ENCODE assay signal across 27 cellular contexts in the genomic region with DNA sequence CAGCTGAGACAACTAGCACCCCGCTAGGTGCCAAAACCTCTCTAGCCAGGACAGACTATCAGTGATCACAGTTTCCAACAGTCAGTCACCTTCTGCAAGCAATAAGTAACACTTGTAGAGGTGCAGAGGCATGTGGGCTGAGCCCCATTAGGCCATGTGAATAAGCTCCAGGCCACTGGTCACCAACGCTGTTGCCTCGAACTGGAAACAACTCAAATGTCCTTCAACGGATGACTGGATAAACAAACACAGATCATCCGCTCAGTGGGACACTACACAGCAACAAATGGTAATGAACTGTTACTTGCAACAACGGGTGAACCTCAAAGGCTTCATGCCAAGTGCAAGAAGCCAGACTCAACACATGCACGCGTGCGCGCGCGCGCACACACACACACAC. TPM values are rescaled to one million over a fixed set of nuclear protein-coding genes. Genes with fewer than 3 reads are reported as not detected.
DNase-seq lines count a peak whose midpoint lies in the region; ATAC-seq, FAIRE-seq and TF ChIP-seq lines count a peak whose summit lies in the region.
"Had no signal": no experiment of that assay in that cellular context is flagged by ENCODE, and none has a peak within 500 bp of the region (broad histone marks: within the 10 kb centered on the region; RNA-seq: fewer than 3 reads in every experiment).

No MANE protein-coding gene starts in this region.

- BruUV-seq in HepG2 (replicated peaks; lab: Mats Ljungman, UMichigan), result no TSS peak

- in situ Hi-C loops in HepG2 (cut with HindIII; ENCODE audit: extremely low pct_ligation_motif_present, low pct_unique_long_range_greater_than_20kb), result loop anchor here (5.0 kb wide), 1 partner anchor 51 kb away; no protein-coding TSS in a partner anchor

- H3K27me3 ChIP-seq in HepG2 (ENCODE audit: control insufficient read depth in 1 of 2, insufficient read depth in 2 of 2, low read length in 2 of 2) (no peaks in the 10 kb centered on the region; a peak in 1 of 5 replicates), right lobe of liver (no peaks in the 10 kb centered on the region), testis (no peaks in the 10 kb centered on the region)
- H3K27me3 ChIP-seq: esophagus muscularis mucosa, vagina had no signal

- CTCF ChIA-PET in HepG2 (lab: Yijun Ruan, JAX; ENCODE audit: low intra/inter-chr PET ratio, low total read pairs), result no interaction called here

- TF ChIP-seq CTCF in HepG2 (CRISPR knock-in tag; IDR thresholded peaks at IDR 0.05), result no peak
- TF ChIP-seq CTCF in right lobe of liver (IDR thresholded peaks at IDR 0.05), result no peak
- no peak for TF ChIP-seq CTCF in testis (IDR thresholded peaks at IDR 0.05)

- no peak for ATAC-seq in HepG2
- no peak for ATAC-seq in right lobe of liver
- no peak for ATAC-seq in HG03025 (IDR thresholded peaks at IDR 0.05; ENCODE audit: low FRiP score, unreplicated experiment)

- H3K9ac ChIP-seq in HepG2 (ENCODE audit: insufficient read depth, low read depth, low read length), result no peak overlapping the region

- TF ChIP-seq RAD21 in HepG2 (CRISPR knock-in tag; IDR thresholded peaks at IDR 0.05), result no peak

- no peak overlapping the region for H2AFZ ChIP-seq in HepG2 (ENCODE audit: low read length)

- intact Hi-C loops in HepG2 (cut with micrococcal nuclease; ENCODE audit: unreplicated experiment) (no loop called here), right lobe of liver (cut with DNase I) (loop anchor here in 1 of 2 donors (10.0 kb wide), 1 partner anchor 49 kb away; no protein-coding TSS in a partner anchor), testis (cut with DNase I; ENCODE audit: low total_unique reads) (loop anchor here (10.0 kb wide), 1 partner anchor 49 kb away; no protein-coding TSS in a partner anchor)

- TF ChIP-seq POLR2A in HepG2 (IDR thresholded peaks at IDR 0.05; ENCODE audit: insufficient read depth in 1 of 2, low read depth in 2 of 2, low read length in 2 of 2) (no peak), right lobe of liver (IDR thresholded peaks at IDR 0.05) (no peak), testis (IDR thresholded peaks at IDR 0.05) (no peak)

- no peak overlapping the region for H3K4me2 ChIP-seq in HepG2 (ENCODE audit: low read depth, low read length)
- H3K4me2 ChIP-seq: smooth muscle cell had no signal

- DNase-seq in HepG2 (ENCODE audit: low spot score) (no peak), right lobe of liver (no peak), astrocyte of the hippocampus (ENCODE audit: low read depth, low spot score) (peak; percentile 34), iris pigment epithelial cell (ENCODE audit: low read depth) (peak; percentile 18), testis (no peak), frontal cortex (ENCODE audit: low spot score in 2 of 2) (no peak), germinal center (ENCODE audit: low spot score) (no peak)
- DNase-seq: activated CD4-positive, alpha-beta T cell treated with anti-CD3 and anti-CD28 coated beads, Interleukin-2, amount 10 ng/mL, durations not matched to agents 24 days and 14 days; activated effector memory CD4-positive, alpha-beta T cell treated with Interleukin-2 at 50 U/mL for 16 hours; CD4-positive, alpha-beta memory T cell; effector CD4-positive, alpha-beta T cell; head of caudate nucleus; islet precursor cell; Karpas-422; natural killer cell; NCI-H1048; NCI-H524 treated with DMSO at 0.1 percent for 48 hours; SIG-M5; stimulated activated CD4-positive, alpha-beta T cell treated with anti-CD3 and anti-CD28 coated beads, Interleukin-4, amount 100 ng/mL, for 4 hours; T-helper 1 cell had no signal

- no peaks in the 10 kb centered on the region for H4K20me1 ChIP-seq in HepG2 (ENCODE audit: insufficient read depth, low read length)

- TF ChIP-seq EP300 in HepG2 (IDR thresholded peaks at IDR 0.05; ENCODE audit: low read depth in 2 of 2, low read length in 2 of 2), result no peak
- TF ChIP-seq EP300 in HepG2 (CRISPR knock-in tag; IDR thresholded peaks at IDR 0.05; ENCODE audit: borderline replicate concordance), result no peak

- H3K36me3 ChIP-seq in HepG2 (replicated peaks in 1 of 2; ENCODE audit: control insufficient read depth in 1 of 2, insufficient read depth in 2 of 2, low read length in 2 of 2), result peaks cover 17 to 65% of the 10 kb centered on the region in 2 experiments
- H3K36me3 ChIP-seq in right lobe of liver, result peaks cover 0 to 68% (median 13%) of the 10 kb centered on the region in 4 donors
- no peaks in the 10 kb centered on the region for H3K36me3 ChIP-seq in testis (ENCODE audit: low read depth, missing control alignments)

- no peak overlapping the region for H3K27ac ChIP-seq in HepG2 (ENCODE audit: extremely low read length, insufficient read depth, low read length)
- H3K27ac ChIP-seq in right lobe of liver, result no peak overlapping the region
- no peak overlapping the region for H3K27ac ChIP-seq in testis
- H3K27ac ChIP-seq: esophagus muscularis mucosa, vagina had no signal

- H3K4me3 ChIP-seq in HepG2 (replicated peaks in 1 of 3; ENCODE audit: insufficient read depth in 1 of 3, low read depth in 2 of 3, low read length in 3 of 3), result no peak overlapping the region
- H3K4me3 ChIP-seq in right lobe of liver, result no peak overlapping the region
- no peak overlapping the region for H3K4me3 ChIP-seq in testis
- H3K4me3 ChIP-seq: esophagus muscularis mucosa, smooth muscle cell, vagina had no signal

- H3K9me3 ChIP-seq in HepG2 (ENCODE audit: low read length) (no peaks in the 10 kb centered on the region), right lobe of liver (no peaks in the 10 kb centered on the region), testis (no peaks in the 10 kb centered on the region)
- H3K9me3 ChIP-seq: esophagus muscularis mucosa, vagina had no signal

- peaks cover 5% of the 10 kb centered on the region for H3K79me2 ChIP-seq in HepG2 (ENCODE audit: insufficient read depth, low read length)

- FAIRE-seq in HepG2 (lab: Jason Lieb, UNC), result no peak
- FAIRE-seq in frontal cortex (lab: Jason Lieb, UNC), result no peak

- H3K4me1 ChIP-seq in HepG2 (ENCODE audit: insufficient read depth, low read length) (peaks cover 7% of the 10 kb centered on the region), right lobe of liver (peaks cover 0 to 6% (median 3%) of the 10 kb centered on the region in 4 donors), testis (peaks cover 4% of the 10 kb centered on the region)

- WGBS in HepG2 (ENCODE audit: low lambda C conversion rate), result 84% methylated on average over 12 of the region's 13 CpGs
- 57% methylated on average over 12 of the region's 13 CpGs for WGBS in right lobe of liver (ENCODE audit: insufficient coverage, low coverage, low lambda C conversion rate, missing lambda C conversion rate)
- 76 to 86% methylated on average over 13 of the region's 13 CpGs for WGBS in testis, 2 donors

- POLR2A ChIA-PET in HepG2 (lab: Yijun Ruan, JAX), result interaction anchor here (0.8 to 1.5 kb wide), 2 partner anchors 20 to 37 kb away, joined by 3 read pairs; partner anchors contain the start of gene ZC3H4

RNA-seq across cellular contexts. Expression of gene TMEM160, which starts 27.5 kb away (rescaled TPM):
- 18.0 and 26.7 TPM in 2 replicates for total RNA-seq in HepG2 (2016; rRNA removed; fragmentation: Illumina TruSeq; extraction: Trizol)
- total RNA-seq in HepG2 (2016; cell fraction: cytosol; rRNA removed; fragmentation: Illumina TruSeq; extraction: Trizol; ENCODE audit: low read depth), result 44.8 and 45.5 TPM in 2 replicates
- 18.4 and 20.4 TPM in 2 replicates for total RNA-seq in HepG2 (2016; cell fraction: insoluble cytoplasmic fraction; rRNA removed; fragmentation: Illumina TruSeq; extraction: Trizol)
- total RNA-seq in HepG2 (2016; cell fraction: membrane; rRNA removed; fragmentation: Illumina TruSeq; extraction: Trizol), result 36.3 and 50.1 TPM in 2 replicates
- 6.1 and 8.2 TPM in 2 replicates for total RNA-seq in HepG2 (2016; cell fraction: nucleus; rRNA removed; fragmentation: Illumina TruSeq; extraction: Trizol)
- 5.2 and 7.0 TPM in 2 replicates for polyA plus RNA-seq in HepG2 (2011; rRNA removed)
- 9.2 and 27.5 TPM in 2 replicates for polyA plus RNA-seq in HepG2 (2011; cell fraction: cytosol; rRNA removed)
- 8.8 and 9.4 TPM in 2 replicates for polyA plus RNA-seq in HepG2 (2011; cell fraction: nucleus; rRNA removed)
- polyA plus RNA-seq in HepG2 (2012), result 2.5 and 4.4 TPM in 2 replicates
- 46.7 and 50.4 TPM in 2 replicates for polyA plus RNA-seq in HepG2 (2016; cell fraction: cytosol; fragmentation: Illumina TruSeq; extraction: Trizol; ENCODE audit: low read depth)
- 13.9 and 21.8 TPM in 2 replicates for polyA plus RNA-seq in HepG2 (2016; cell fraction: insoluble cytoplasmic fraction; fragmentation: Illumina TruSeq; extraction: Trizol; ENCODE audit: low read depth)
- 29.2 and 30.8 TPM in 2 replicates for polyA plus RNA-seq in HepG2 (2016; cell fraction: membrane; fragmentation: Illumina TruSeq; extraction: Trizol; ENCODE audit: low read depth)
- polyA plus RNA-seq in HepG2 (2016; cell fraction: nucleus; fragmentation: Illumina TruSeq; extraction: Trizol; ENCODE audit: insufficient read depth, low read depth), result 13.4 and 18.2 TPM in 2 replicates
- 9.5 and 9.9 TPM in 2 replicates for polyA minus RNA-seq in HepG2 (2011; rRNA and poly(A)+ RNA removed; ENCODE audit: low replicate concordance)
- 3.5 and 4.8 TPM in 2 replicates for polyA minus RNA-seq in HepG2 (2011; cell fraction: cytosol; rRNA and poly(A)+ RNA removed)
- polyA minus RNA-seq in HepG2 (2011; cell fraction: nucleus; rRNA and poly(A)+ RNA removed), result 1.1 and 2.2 TPM in 2 replicates
- total RNA-seq in right lobe of liver, result 10 to 100 TPM; 12.3 to 37.0 (median 17.2) TPM
- total RNA-seq in testis, result 10 to 100 TPM; 28.1 to 28.7 TPM
- 7.1 TPM for polyA plus RNA-seq in testis (ENCODE audit: insufficient read depth, low read depth, low replicate concordance)
- 26.1 TPM for total RNA-seq in frontal cortex

RNA-seq across cellular contexts. Expression of gene ZC3H4, which starts 37.6 kb away (rescaled TPM):
- total RNA-seq in HepG2 (2016; rRNA removed; fragmentation: Illumina TruSeq; extraction: Trizol) (10.7 and 11.2 TPM in 2 replicates), right lobe of liver (10 to 100 TPM in 4 of 6 experiments, 1 to 10 TPM in 2; 8.3 to 19.1 (median 15.1) TPM), testis (10 to 100 TPM; 45.2 to 47.3 TPM), frontal cortex (11.4 TPM)
- 1.5 and 1.6 TPM in 2 replicates for total RNA-seq in HepG2 (2016; cell fraction: cytosol; rRNA removed; fragmentation: Illumina TruSeq; extraction: Trizol; ENCODE audit: low read depth)
- 9.3 and 12.3 TPM in 2 replicates for total RNA-seq in HepG2 (2016; cell fraction: insoluble cytoplasmic fraction; rRNA removed; fragmentation: Illumina TruSeq; extraction: Trizol)
- 5.3 and 5.7 TPM in 2 replicates for total RNA-seq in HepG2 (2016; cell fraction: membrane; rRNA removed; fragmentation: Illumina TruSeq; extraction: Trizol)
- total RNA-seq in HepG2 (2016; cell fraction: nucleus; rRNA removed; fragmentation: Illumina TruSeq; extraction: Trizol), result 13.6 and 15.3 TPM in 2 replicates
- polyA plus RNA-seq in HepG2 (2011; rRNA removed) (1.8 and 2.7 TPM in 2 replicates), testis (ENCODE audit: insufficient read depth, low read depth, low replicate concordance) (25.4 TPM)
- polyA plus RNA-seq in HepG2 (2011; cell fraction: cytosol; rRNA removed), result 1.0 and 1.3 TPM in 2 replicates
- polyA plus RNA-seq in HepG2 (2011; cell fraction: nucleus; rRNA removed), result 6.8 and 8.8 TPM in 2 replicates
- polyA plus RNA-seq in HepG2 (2012), result 9.4 and 14.6 TPM in 2 replicates
- polyA plus RNA-seq in HepG2 (2016; cell fraction: cytosol; fragmentation: Illumina TruSeq; extraction: Trizol; ENCODE audit: low read depth), result 0.51 and 0.61 TPM in 2 replicates
- polyA plus RNA-seq in HepG2 (2016; cell fraction: insoluble cytoplasmic fraction; fragmentation: Illumina TruSeq; extraction: Trizol; ENCODE audit: low read depth), result 9.8 and 11.1 TPM in 2 replicates
- 1.3 and 1.9 TPM in 2 replicates for polyA plus RNA-seq in HepG2 (2016; cell fraction: membrane; fragmentation: Illumina TruSeq; extraction: Trizol; ENCODE audit: low read depth)
- polyA plus RNA-seq in HepG2 (2016; cell fraction: nucleus; fragmentation: Illumina TruSeq; extraction: Trizol; ENCODE audit: insufficient read depth, low read depth), result 27.0 and 29.7 TPM in 2 replicates
- polyA minus RNA-seq in HepG2 (2011; rRNA and poly(A)+ RNA removed; ENCODE audit: low replicate concordance), result 7.1 and 12.2 TPM in 2 replicates
- 4.8 and 6.7 TPM in 2 replicates for polyA minus RNA-seq in HepG2 (2011; cell fraction: cytosol; rRNA and poly(A)+ RNA removed)
- 7.2 and 8.1 TPM in 2 replicates for polyA minus RNA-seq in HepG2 (2011; cell fraction: nucleus; rRNA and poly(A)+ RNA removed)

RNA-seq across cellular contexts. Expression of gene SAE1, which starts 54.7 kb away (rescaled TPM):
- total RNA-seq in HepG2 (2016; rRNA removed; fragmentation: Illumina TruSeq; extraction: Trizol), result 197 and 250 TPM in 2 replicates
- 27.4 and 28.3 TPM in 2 replicates for total RNA-seq in HepG2 (2016; cell fraction: cytosol; rRNA removed; fragmentation: Illumina TruSeq; extraction: Trizol; ENCODE audit: low read depth)
- total RNA-seq in HepG2 (2016; cell fraction: insoluble cytoplasmic fraction; rRNA removed; fragmentation: Illumina TruSeq; extraction: Trizol), result 203 and 249 TPM in 2 replicates
- total RNA-seq in HepG2 (2016; cell fraction: membrane; rRNA removed; fragmentation: Illumina TruSeq; extraction: Trizol), result 68.8 and 71.8 TPM in 2 replicates
- 79.5 and 90.1 TPM in 2 replicates for total RNA-seq in HepG2 (2016; cell fraction: nucleus; rRNA removed; fragmentation: Illumina TruSeq; extraction: Trizol)
- polyA plus RNA-seq in HepG2 (2011; rRNA removed), result 73.2 and 87.6 TPM in 2 replicates
- 88.2 and 89.6 TPM in 2 replicates for polyA plus RNA-seq in HepG2 (2011; cell fraction: cytosol; rRNA removed)
- polyA plus RNA-seq in HepG2 (2011; cell fraction: nucleus; rRNA removed), result 26.8 and 31.7 TPM in 2 replicates
- 92.3 and 105 TPM in 2 replicates for polyA plus RNA-seq in HepG2 (2012)
- 24.4 and 24.9 TPM in 2 replicates for polyA plus RNA-seq in HepG2 (2016; cell fraction: cytosol; fragmentation: Illumina TruSeq; extraction: Trizol; ENCODE audit: low read depth)
- polyA plus RNA-seq in HepG2 (2016; cell fraction: insoluble cytoplasmic fraction; fragmentation: Illumina TruSeq; extraction: Trizol; ENCODE audit: low read depth), result 266 and 269 TPM in 2 replicates
- 52.5 and 52.7 TPM in 2 replicates for polyA plus RNA-seq in HepG2 (2016; cell fraction: membrane; fragmentation: Illumina TruSeq; extraction: Trizol; ENCODE audit: low read depth)
- polyA plus RNA-seq in HepG2 (2016; cell fraction: nucleus; fragmentation: Illumina TruSeq; extraction: Trizol; ENCODE audit: insufficient read depth, low read depth), result 107 and 114 TPM in 2 replicates
- 68.8 and 79.3 TPM in 2 replicates for polyA minus RNA-seq in HepG2 (2011; rRNA and poly(A)+ RNA removed; ENCODE audit: low replicate concordance)
- polyA minus RNA-seq in HepG2 (2011; cell fraction: cytosol; rRNA and poly(A)+ RNA removed), result 36.7 and 40.2 TPM in 2 replicates
- polyA minus RNA-seq in HepG2 (2011; cell fraction: nucleus; rRNA and poly(A)+ RNA removed), result 15.1 and 20.1 TPM in 2 replicates
- 10 to 100 TPM; 18.8 to 33.2 (median 26.7) TPM for total RNA-seq in right lobe of liver
- total RNA-seq in testis, result 100 to 1,000 TPM; 105 to 124 TPM
- polyA plus RNA-seq in testis (ENCODE audit: insufficient read depth, low read depth, low replicate concordance), result 185 TPM
- total RNA-seq in frontal cortex, result 96.2 TPM

RNA-seq across cellular contexts. Expression of gene NPAS1, which starts 56.3 kb away (rescaled TPM):
- total RNA-seq in HepG2 (2016; rRNA removed; fragmentation: Illumina TruSeq; extraction: Trizol) (0.29 and 0.35 TPM in 2 replicates), right lobe of liver (1 to 10 TPM in 2 of 6 experiments, not detected in 4; 1.3 to 1.7 TPM), testis (1 to 10 TPM; 1.1 to 2.5 TPM), frontal cortex (2.9 TPM)
- total RNA-seq in HepG2 (2016; cell fraction: cytosol; rRNA removed; fragmentation: Illumina TruSeq; extraction: Trizol; ENCODE audit: low read depth), result 0.26 and 0.51 TPM in 2 replicates
- total RNA-seq in HepG2 (2016; cell fraction: insoluble cytoplasmic fraction; rRNA removed; fragmentation: Illumina TruSeq; extraction: Trizol), result 0.16 and 0.30 TPM in 2 replicates
- total RNA-seq in HepG2 (2016; cell fraction: membrane; rRNA removed; fragmentation: Illumina TruSeq; extraction: Trizol), result 0.59 and 0.76 TPM in 2 replicates
- total RNA-seq in HepG2 (2016; cell fraction: nucleus; rRNA removed; fragmentation: Illumina TruSeq; extraction: Trizol), result not detected in 2 replicates
- polyA plus RNA-seq in HepG2 (2011; rRNA removed) (2.9 and 3.9 TPM in 2 replicates), testis (ENCODE audit: insufficient read depth, low read depth, low replicate concordance) (1.1 TPM)
- 2.3 and 4.0 TPM in 2 replicates for polyA plus RNA-seq in HepG2 (2011; cell fraction: cytosol; rRNA removed)
- 13.1 and 15.5 TPM in 2 replicates for polyA plus RNA-seq in HepG2 (2011; cell fraction: nucleus; rRNA removed)
- 1.2 and 2.2 TPM in 2 replicates for polyA plus RNA-seq in HepG2 (2012)
- polyA plus RNA-seq in HepG2 (2016; cell fraction: cytosol; fragmentation: Illumina TruSeq; extraction: Trizol; ENCODE audit: low read depth), result 0.76 and 1.1 TPM in 2 replicates
- 0.19 and 0.53 TPM in 2 replicates for polyA plus RNA-seq in HepG2 (2016; cell fraction: insoluble cytoplasmic fraction; fragmentation: Illumina TruSeq; extraction: Trizol; ENCODE audit: low read depth)
- 0.69 and 1.1 TPM in 2 replicates for polyA plus RNA-seq in HepG2 (2016; cell fraction: membrane; fragmentation: Illumina TruSeq; extraction: Trizol; ENCODE audit: low read depth)
- 1.2 TPM in 1 of 2 replicates, not detected in the other for polyA plus RNA-seq in HepG2 (2016; cell fraction: nucleus; fragmentation: Illumina TruSeq; extraction: Trizol; ENCODE audit: insufficient read depth, low read depth)
- polyA minus RNA-seq in HepG2 (2011; rRNA and poly(A)+ RNA removed; ENCODE audit: low replicate concordance), result 0.70 and 4.4 TPM in 2 replicates
- 1.1 and 2.8 TPM in 2 replicates for polyA minus RNA-seq in HepG2 (2011; cell fraction: cytosol; rRNA and poly(A)+ RNA removed)
- 0.99 and 1.8 TPM in 2 replicates for polyA minus RNA-seq in HepG2 (2011; cell fraction: nucleus; rRNA and poly(A)+ RNA removed)
- total RNA-seq: Daoy, HT-29, mesenteric fat pad had no signal
- polyA plus RNA-seq: CD4-positive, alpha-beta memory T cell had no signal

Comparison
In these comparisons a context has a peak if more than half of its experiments do, and no peak if none do; other contexts are left out.
1. DNase-seq: peak in astrocyte of the hippocampus (single experiment) and iris pigment epithelial cell (single experiment); none in HepG2 (single experiment), right lobe of liver (0 of 3), testis (single experiment), frontal cortex (0 of 2) and germinal center (single experiment).